In the genomic region with DNA sequence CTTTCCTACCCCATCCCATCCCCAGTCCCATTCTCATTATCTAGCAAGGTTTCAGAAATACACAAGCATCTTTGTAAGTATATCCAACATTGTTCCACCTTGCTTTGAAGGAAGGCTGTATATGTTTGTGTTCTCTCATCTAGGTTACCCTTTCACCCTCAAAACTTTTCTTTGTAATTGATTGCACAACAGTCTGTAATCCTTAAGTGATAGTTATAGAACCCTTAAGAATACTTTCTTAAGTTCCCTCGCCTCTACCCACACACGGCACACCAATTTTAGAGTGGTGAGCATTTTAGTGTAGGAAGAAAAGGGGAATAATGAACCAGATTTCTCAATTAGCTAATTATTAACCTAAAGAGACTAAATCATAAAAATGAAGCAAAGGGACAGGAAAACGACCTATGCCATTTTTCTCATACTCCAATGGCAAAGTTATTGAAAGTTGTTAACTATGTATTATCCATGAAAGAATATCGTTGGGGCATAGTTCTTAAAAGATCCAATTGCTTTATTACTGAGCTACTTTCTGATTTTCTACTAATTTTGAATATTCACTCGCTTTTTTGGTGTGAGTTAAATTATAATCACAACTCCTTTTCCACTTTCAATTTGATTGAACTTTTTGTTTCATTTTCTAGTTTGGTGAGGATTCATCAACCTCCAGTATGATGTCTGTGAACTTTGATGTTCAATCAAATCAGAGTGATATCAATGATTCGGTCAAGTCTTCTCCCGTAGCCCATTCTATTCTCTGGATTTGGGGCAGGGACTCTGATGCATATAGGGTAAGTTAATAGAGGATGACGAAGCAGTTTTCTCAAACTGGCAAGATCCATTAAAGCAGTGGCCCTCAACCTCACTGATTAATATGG, we compare ENCODE assay signal across 27 cellular contexts. TPM values are rescaled to one million over a fixed set of nuclear protein-coding genes. Genes with fewer than 3 reads are reported as not detected.
DNase-seq lines count a peak whose midpoint lies in the region; ATAC-seq and TF ChIP-seq lines count a peak whose summit lies in the region.
"Had no signal": no experiment of that assay in that cellular context is flagged by ENCODE, and none has a peak within 500 bp of the region (broad histone marks: within the 10 kb centered on the region; RNA-seq: fewer than 3 reads in every experiment).

No MANE protein-coding gene starts in this region.

- H3K4me3 ChIP-seq in upper lobe of right lung = no peak overlapping the region
- H3K4me3 ChIP-seq: ascending aorta; BLaER1 treated with 17β-estradiol and CSF1 and Interleukin-3, amounts not matched to agents 10 nM and 100 nM; cardiac muscle cell; colonic mucosa; lower lobe of right lung; PC-9; tibial nerve had no signal

- no peaks in the 10 kb centered on the region for H3K9me3 Mint-ChIP-seq in activated T-cell treated with anti-CD3 and anti-CD28 coated beads, Interleukin-2, amount 50 U/mL, for 72 hours
- no peaks in the 10 kb centered on the region for H3K9me3 Mint-ChIP-seq in immature natural killer cell
- H3K9me3 Mint-ChIP-seq: activated naive CD4-positive, alpha-beta T cell treated with anti-CD3 and anti-CD28 coated beads, Interleukin-2, amount 50 U/mL, for 24 hours; naive thymus-derived CD8-positive, alpha-beta T cell had no signal

- H3K36me3 ChIP-seq in upper lobe of right lung = peaks cover 99% of the 10 kb centered on the region

- H3K27me3 Mint-ChIP-seq in activated T-cell treated with anti-CD3 and anti-CD28 coated beads, Interleukin-2, amount 50 U/mL, for 72 hours (ENCODE audit: low read depth) = no peaks in the 10 kb centered on the region
- H3K27me3 Mint-ChIP-seq in immature natural killer cell (ENCODE audit: low read depth in 3 of 3) = no peaks in the 10 kb centered on the region
- H3K27me3 Mint-ChIP-seq: activated naive CD4-positive, alpha-beta T cell treated with anti-CD3 and anti-CD28 coated beads, Interleukin-2, amount 50 U/mL, for 24 hours; naive thymus-derived CD8-positive, alpha-beta T cell had no signal

- H3K4me3 Mint-ChIP-seq in activated T-cell treated with anti-CD3 and anti-CD28 coated beads, Interleukin-2, amount 50 U/mL, for 72 hours = no peak overlapping the region
- H3K4me3 Mint-ChIP-seq in immature natural killer cell = no peak overlapping the region
- H3K4me3 Mint-ChIP-seq: activated CD8-positive, alpha-beta T cell treated with anti-CD3 and anti-CD28 coated beads, Interleukin-2, amount 10 ng/mL, durations not matched to agents 7 days and 5 days; activated naive CD4-positive, alpha-beta T cell treated with anti-CD3 and anti-CD28 coated beads, Interleukin-2, amount 50 U/mL, for 24 hours; naive thymus-derived CD8-positive, alpha-beta T cell had no signal

- intact Hi-C loops in upper lobe of right lung (cut with DNase I) = no loop called here

- no peak for DNase-seq in activated T-cell treated with anti-CD3 and anti-CD28 coated beads, Interleukin-2, amount 50 U/mL, for 72 hours
- DNase-seq in activated T-cell treated with anti-CD3 and anti-CD28 coated beads, Interleukin-2, amount 50 U/mL, for 48 hours = no peak
- DNase-seq in MV-4-11 (lab: John Stamatoyannopoulos, UW) (peak; percentile 1), immature natural killer cell (no peak), upper lobe of right lung (no peak), NCI-H1417 treated with DMSO at 0.1 percent for 48 hours (lab: John Stamatoyannopoulos, UW) (no peak)
- DNase-seq: activated CD8-positive, alpha-beta T cell treated with anti-CD3 and anti-CD28 coated beads, Interleukin-2, amount 10 ng/mL, durations not matched to agents 7 days and 5 days; colonic mucosa; COR-L47; DMS53; effector CD8-positive, alpha-beta T cell; GDM1; glutamatergic neuron; kidney; lower lobe of right lung; naive thymus-derived CD8-positive, alpha-beta T cell; NCI-H1092; NCI-H187 treated with DMSO at 0.1 percent for 48 hours; NCI-H524 treated with DMSO at 0.1 percent for 48 hours; PC-9 had no signal

- H3K27me3 ChIP-seq in upper lobe of right lung = no peaks in the 10 kb centered on the region
- H3K27me3 ChIP-seq: ascending aorta; BLaER1 treated with 17β-estradiol and CSF1 and Interleukin-3, amounts not matched to agents 10 nM and 100 nM; cardiac muscle cell; colonic mucosa; tibial nerve had no signal

- no peaks in the 10 kb centered on the region for H3K4me1 ChIP-seq in upper lobe of right lung
- H3K4me1 ChIP-seq: ascending aorta; BLaER1 treated with 17β-estradiol and CSF1 and Interleukin-3, amounts not matched to agents 10 nM and 100 nM; colonic mucosa; lower lobe of right lung; tibial nerve had no signal

- peaks cover 3 to 25% of the 10 kb centered on the region in 2 donors for H3K36me3 Mint-ChIP-seq in activated T-cell treated with anti-CD3 and anti-CD28 coated beads, Interleukin-2, amount 50 U/mL, for 72 hours (ENCODE audit: insufficient read depth in 2 of 2)
- H3K36me3 Mint-ChIP-seq in immature natural killer cell = peaks cover 24 to 48% (median 24%) of the 10 kb centered on the region in 3 donors

- H3K4me1 Mint-ChIP-seq in activated T-cell treated with anti-CD3 and anti-CD28 coated beads, Interleukin-2, amount 50 U/mL, for 72 hours (ENCODE audit: low read depth) = peaks cover 31% of the 10 kb centered on the region
- H3K4me1 Mint-ChIP-seq in immature natural killer cell = no peaks in the 10 kb centered on the region
- H3K4me1 Mint-ChIP-seq: naive thymus-derived CD8-positive, alpha-beta T cell had no signal

- H3K9me3 ChIP-seq in upper lobe of right lung = no peaks in the 10 kb centered on the region
- H3K9me3 ChIP-seq: ascending aorta; BLaER1 treated with 17β-estradiol and CSF1 and Interleukin-3, amounts not matched to agents 10 nM and 100 nM; colonic mucosa; lower lobe of right lung; tibial nerve had no signal

- TF ChIP-seq CTCF in upper lobe of right lung (IDR thresholded peaks at IDR 0.05) = no peak

- no peak overlapping the region for H3K27ac ChIP-seq in upper lobe of right lung
- H3K27ac ChIP-seq: ascending aorta, cardiac muscle cell, colonic mucosa, lower lobe of right lung, PC-9, tibial nerve had no signal

- no peak for ATAC-seq in activated T-cell treated with anti-CD3 and anti-CD28 coated beads, Interleukin-2, amount 50 U/mL, for 72 hours (replicated peaks in 1 of 2)
- ATAC-seq in upper lobe of right lung = peak; percentile 62
- no peak for ATAC-seq in GM21576 (IDR thresholded peaks at IDR 0.05; ENCODE audit: unreplicated experiment)
- ATAC-seq: activated CD8-positive, alpha-beta T cell treated with anti-CD3 and anti-CD28 coated beads, Interleukin-2, amount 10 ng/mL, durations not matched to agents 7 days and 5 days; naive thymus-derived CD8-positive, alpha-beta T cell; Right ventricle myocardium inferior had no signal

- peak overlapping the region; percentile 81 for H3K27ac Mint-ChIP-seq in activated T-cell treated with anti-CD3 and anti-CD28 coated beads, Interleukin-2, amount 50 U/mL, for 72 hours
- peak overlapping the region in 4 of 6 donors; percentile 9 to 50 (median 24) for H3K27ac Mint-ChIP-seq in immature natural killer cell
- H3K27ac Mint-ChIP-seq: activated CD8-positive, alpha-beta T cell treated with anti-CD3 and anti-CD28 coated beads, Interleukin-2, amount 10 ng/mL, durations not matched to agents 7 days and 5 days had no signal

RNA-seq across cellular contexts. Expression of a gene that starts 44.9 kb away (rescaled TPM):
- 10 to 100 TPM; 67.8 to 68.2 TPM for total RNA-seq in activated T-cell treated with anti-CD3 and anti-CD28 coated beads, Interleukin-2, amount 50 U/mL, for 72 hours
- 10 to 100 TPM; 31.3 to 49.1 (median 47.7) TPM for polyA plus RNA-seq in immature natural killer cell
- 94.4 TPM for total RNA-seq in upper lobe of right lung
